ENCODE assay signal across 10 cellular contexts in the genomic region with DNA sequence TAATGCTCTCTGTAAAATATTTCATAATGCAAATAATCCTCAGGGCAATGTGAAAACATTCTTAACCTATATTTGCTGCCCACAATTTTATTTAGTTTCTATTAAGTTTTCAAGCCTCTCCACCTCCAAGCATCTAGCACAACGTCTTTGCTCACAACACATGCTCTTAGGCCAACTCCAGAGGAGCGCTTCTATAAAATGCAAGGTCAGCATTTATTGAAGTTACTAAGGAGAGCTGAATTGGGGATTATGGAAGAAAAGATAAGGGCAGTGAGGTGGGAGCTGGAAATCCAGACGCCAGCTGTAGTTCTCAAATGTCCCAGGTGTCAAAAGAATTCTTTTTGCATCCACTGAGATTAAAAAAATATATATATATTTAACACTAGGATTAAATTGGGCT. TPM values are rescaled to one million over a fixed set of nuclear protein-coding genes. Genes with fewer than 3 reads are reported as not detected.
DNase-seq lines count a peak whose midpoint lies in the region; ATAC-seq, FAIRE-seq and TF ChIP-seq lines count a peak whose summit lies in the region.
"Had no signal": no experiment of that assay in that cellular context is flagged by ENCODE, and none has a peak within 500 bp of the region (broad histone marks: within the 10 kb centered on the region; RNA-seq: fewer than 3 reads in every experiment).

No MANE protein-coding gene starts in this region.

- 62% methylated on average over 3 of the region's 3 CpGs for WGBS in prostate gland

- CTCF ChIA-PET in PC-3 (lab: Charles Lee): no interaction called here
- CTCF ChIA-PET in endothelial cell of umbilical vein (lab: Charles Lee): interaction anchor here (0.6 to 3.6 kb wide), 4 partner anchors 27 to 174 kb away, joined by 3 to 28 read pairs (median 4); no protein-coding TSS in a partner anchor

- H3K27me3 ChIP-seq in PC-3 (ENCODE audit: low read length) (no peaks in the 10 kb centered on the region), endothelial cell of umbilical vein (ENCODE audit: control insufficient read depth in 2 of 2, insufficient read depth in 2 of 2, low read length in 2 of 2) (no peaks in the 10 kb centered on the region), prostate gland (replicated peaks; ENCODE audit: insufficient read depth) (no peaks in the 10 kb centered on the region)

- H4K20me1 ChIP-seq in PC-3 (ENCODE audit: low read length) (no peaks in the 10 kb centered on the region), endothelial cell of umbilical vein (replicated peaks; ENCODE audit: control insufficient read depth, extremely low read depth, insufficient read depth, low read length) (no peaks in the 10 kb centered on the region)

- peak overlapping the region; percentile 99 for H3K4me2 ChIP-seq in PC-3 (ENCODE audit: low read length)
- H3K4me2 ChIP-seq in endothelial cell of umbilical vein (ENCODE audit: insufficient read depth, low read length): peak overlapping the region; percentile 87

- POLR2A ChIA-PET in PC-3 (lab: Charles Lee; ENCODE audit: unreplicated experiment): no interaction called here
- POLR2A ChIA-PET in endothelial cell of umbilical vein (lab: Charles Lee): no interaction called here

- H3K36me3 ChIP-seq in PC-3 (ENCODE audit: low read depth, low read length) (peaks cover 12% of the 10 kb centered on the region), endothelial cell of umbilical vein (ENCODE audit: control insufficient read depth in 2 of 2, extremely low read depth in 1 of 2, insufficient read depth in 2 of 2, low read length in 2 of 2) (peaks cover 0 to 2% of the 10 kb centered on the region in 2 experiments), prostate gland (no peaks in the 10 kb centered on the region)

- H3K9me3 ChIP-seq in PC-3 (ENCODE audit: low read length) (no peaks in the 10 kb centered on the region), endothelial cell of umbilical vein (replicated peaks; ENCODE audit: control insufficient read depth, insufficient read depth, low read length) (no peaks in the 10 kb centered on the region), prostate gland (no peaks in the 10 kb centered on the region)

- TF ChIP-seq CTCF in GM12864 (IDR thresholded peaks at IDR 0.05; ENCODE audit: low read depth, low read length, missing control alignments): no peak
- TF ChIP-seq CTCF in PC-3 (conservative IDR thresholded peaks at IDR 0.05; ENCODE audit: low read depth, low read length): no peak
- TF ChIP-seq CTCF in endothelial cell of umbilical vein (IDR thresholded peaks at IDR 0.05; ENCODE audit: extremely low read depth in 1 of 2, insufficient read depth in 1 of 2, low read depth in 1 of 2, low read length in 2 of 2): no peak
- TF ChIP-seq CTCF in prostate gland (IDR thresholded peaks at IDR 0.05): no peak

- FAIRE-seq in endothelial cell of umbilical vein (lab: Jason Lieb, UNC): no peak

- DNase-seq in GM12864 (ENCODE audit: low read depth): no peak
- peak; percentile 15 for DNase-seq in PC-3
- DNase-seq in endothelial cell of umbilical vein (ENCODE audit: low read depth, low spot score): no peak
- DNase-seq in prostate gland (ENCODE audit: low spot score): no peak
- no peak for DNase-seq in amniotic stem cell (lab: John Stamatoyannopoulos, UW)
- no peak for DNase-seq in foreskin melanocyte
- DNase-seq: NCI-H2029; stimulated activated CD4-positive, alpha-beta T cell treated with anti-CD3 and anti-CD28 coated beads, Interleukin-1b, Interleukin-23, amount 100 ng/mL, for 48 hours had no signal

- H3K9me1 ChIP-seq in endothelial cell of umbilical vein (replicated peaks; ENCODE audit: control insufficient read depth, extremely low read depth, insufficient read depth, low read length): no peaks in the 10 kb centered on the region

- no TSS peak for BruUV-seq in PC-3 (replicated peaks; lab: Mats Ljungman, UMichigan)
- BruUV-seq in endothelial cell of umbilical vein (replicated peaks; lab: Mats Ljungman, UMichigan): no TSS peak

- no peaks in the 10 kb centered on the region for H3F3A ChIP-seq in PC-3 (ENCODE audit: low read length, unreplicated experiment)

- H3K79me2 ChIP-seq in PC-3 (ENCODE audit: low read length): peaks cover 57% of the 10 kb centered on the region
- H3K79me2 ChIP-seq in endothelial cell of umbilical vein (ENCODE audit: control insufficient read depth, insufficient read depth, low read length): peaks cover 38% of the 10 kb centered on the region

- peaks cover 16% of the 10 kb centered on the region for H3K4me1 ChIP-seq in PC-3 (ENCODE audit: insufficient read depth, low read length)
- peaks cover 29% of the 10 kb centered on the region for H3K4me1 ChIP-seq in endothelial cell of umbilical vein (ENCODE audit: control insufficient read depth, extremely low read depth, insufficient read depth, low read length)
- peaks cover 4% of the 10 kb centered on the region for H3K4me1 ChIP-seq in prostate gland (replicated peaks)

- H3K9ac ChIP-seq in PC-3 (ENCODE audit: low read length): peak overlapping the region; percentile 91
- no peak overlapping the region for H3K9ac ChIP-seq in endothelial cell of umbilical vein (replicated peaks; ENCODE audit: extremely low read depth, insufficient read depth, low read length)

- H2AFZ ChIP-seq in PC-3 (ENCODE audit: low read length): no peak overlapping the region; the same call in 1 of the 2 replicates
- H2AFZ ChIP-seq in endothelial cell of umbilical vein (ENCODE audit: low read depth, low read length): no peak overlapping the region

- no peaks in the 10 kb centered on the region for H3K9me2 ChIP-seq in PC-3 (replicated peaks; ENCODE audit: low read length)

- intact Hi-C loops in PC-3 (cut with micrococcal nuclease): loop anchor here (5.0 kb wide), 1 partner anchor 324 kb away; no protein-coding TSS in a partner anchor
- intact Hi-C loops in endothelial cell of umbilical vein (cut with micrococcal nuclease): loop anchor here (5.0 kb wide), 1 partner anchor 114 kb away; no protein-coding TSS in a partner anchor
- intact Hi-C loops in prostate gland (cut with DNase I): loop anchor here (5.0 to 10.0 kb wide), 2 partner anchors 147 to 166 kb away; a partner anchor contains a TSS

- TF ChIP-seq POLR2A in endothelial cell of umbilical vein (IDR thresholded peaks at IDR 0.05; ENCODE audit: low read depth, low read length) (no peak), prostate gland (IDR thresholded peaks at IDR 0.05) (no peak)

- ATAC-seq in PC-3 (no peak), HG02970 (IDR thresholded peaks at IDR 0.05; ENCODE audit: low FRiP score, unreplicated experiment) (no peak), HG03095 (IDR thresholded peaks at IDR 0.05; ENCODE audit: unreplicated experiment) (no peak)

- H3K27ac ChIP-seq in PC-3 (ENCODE audit: low read length): no peak overlapping the region
- no peak overlapping the region for H3K27ac ChIP-seq in endothelial cell of umbilical vein (ENCODE audit: insufficient read depth, low read depth, low read length)
- no peak overlapping the region for H3K27ac ChIP-seq in prostate gland

- dilution Hi-C loops in endothelial cell of umbilical vein (cut with MboI; ENCODE audit: extremely low pct_ligation_motif_present, low sequenced_read_pairs): no loop called here

- H3K4me3 ChIP-seq in GM12864 (ENCODE audit: low read depth, low read length): peak overlapping the region; percentile 97
- peak overlapping the region; percentile 93 for H3K4me3 ChIP-seq in PC-3 (ENCODE audit: low read length)
- H3K4me3 ChIP-seq in endothelial cell of umbilical vein (replicated peaks in 1 of 3; ENCODE audit: insufficient read depth in 1 of 3, low read depth in 1 of 3, low read length in 3 of 3): peak overlapping the region in 2 of 3 experiments; percentile 23 to 81
- peak overlapping the region; percentile 76 to 90 for H3K4me3 ChIP-seq in prostate gland

TF ChIP-seq in endothelial cell of umbilical vein, 7 proteins besides CTCF, POLR2A, EP300 and RAD21 (continues in another document):
- no peak for TF ChIP-seq MYC (IDR thresholded peaks at IDR 0.05; ENCODE audit: low read depth, low read length)
- TF ChIP-seq, protein P1, sequence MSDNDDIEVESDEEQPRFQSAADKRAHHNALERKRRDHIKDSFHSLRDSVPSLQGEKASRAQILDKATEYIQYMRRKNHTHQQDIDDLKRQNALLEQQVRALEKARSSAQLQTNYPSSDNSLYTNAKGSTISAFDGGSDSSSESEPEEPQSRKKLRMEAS (IDR thresholded peaks at IDR 0.05; ENCODE audit: insufficient read depth, insufficient read length): no peak

RNA-seq across cellular contexts. Expression of a gene that starts 1.0 kb away (rescaled TPM):
- 21.3 and 24.3 TPM in 2 replicates for total RNA-seq in PC-3 (2014; rRNA removed)
- total RNA-seq in endothelial cell of umbilical vein: 24.9 and 25.9 TPM in 2 replicates
- 2.6 and 4.3 TPM in 2 replicates for polyA plus RNA-seq in endothelial cell of umbilical vein
- 5.0 TPM in 2 replicates for polyA plus RNA-seq in endothelial cell of umbilical vein (2011; cell fraction: cytosol; rRNA removed)
- polyA plus RNA-seq in endothelial cell of umbilical vein (2011; cell fraction: nucleus; rRNA removed): 4.3 and 6.3 TPM in 2 replicates
- 11.5 and 18.0 TPM in 2 replicates for polyA plus RNA-seq in endothelial cell of umbilical vein (2012)
- polyA minus RNA-seq in endothelial cell of umbilical vein: 6.6 and 9.5 TPM in 2 replicates
- 4.0 TPM for polyA minus RNA-seq in endothelial cell of umbilical vein (2011; cell fraction: cytosol; rRNA and poly(A)+ RNA removed)
- 7.1 and 10.3 TPM in 2 replicates for polyA minus RNA-seq in endothelial cell of umbilical vein (2011; cell fraction: nucleus; rRNA and poly(A)+ RNA removed)
- 10 to 100 TPM; 13.5 to 24.2 TPM for total RNA-seq in prostate gland

RNA-seq across cellular contexts. Expression of a gene that starts 1.2 kb away (rescaled TPM):
- total RNA-seq in PC-3 (2014; rRNA removed) (10.7 and 15.2 TPM in 2 replicates), endothelial cell of umbilical vein (25.5 and 27.7 TPM in 2 replicates), prostate gland (10 to 100 TPM; 15.3 to 17.5 TPM)
- polyA plus RNA-seq in endothelial cell of umbilical vein: 7.3 and 10.6 TPM in 2 replicates
- 11.6 and 11.9 TPM in 2 replicates for polyA plus RNA-seq in endothelial cell of umbilical vein (2011; cell fraction: cytosol; rRNA removed)
- polyA plus RNA-seq in endothelial cell of umbilical vein (2011; cell fraction: nucleus; rRNA removed): 5.6 and 9.8 TPM in 2 replicates
- 13.8 and 18.4 TPM in 2 replicates for polyA plus RNA-seq in endothelial cell of umbilical vein (2012)
- 18.9 and 24.6 TPM in 2 replicates for polyA minus RNA-seq in endothelial cell of umbilical vein
- 13.4 TPM for polyA minus RNA-seq in endothelial cell of umbilical vein (2011; cell fraction: cytosol; rRNA and poly(A)+ RNA removed)
- 4.8 and 10.3 TPM in 2 replicates for polyA minus RNA-seq in endothelial cell of umbilical vein (2011; cell fraction: nucleus; rRNA and poly(A)+ RNA removed)

RNA-seq across cellular contexts. Expression of a gene that starts 59.3 kb away (rescaled TPM):
- 0.11 and 1.4 TPM in 2 replicates for total RNA-seq in PC-3 (2014; rRNA removed)
- total RNA-seq in endothelial cell of umbilical vein: 0.22 and 0.44 TPM in 2 replicates
- 0.18 and 0.33 TPM in 2 replicates for polyA plus RNA-seq in endothelial cell of umbilical vein
- polyA plus RNA-seq in endothelial cell of umbilical vein (2011; cell fraction: cytosol; rRNA removed): not detected in 2 replicates
- 1.0 and 1.2 TPM in 2 replicates for polyA plus RNA-seq in endothelial cell of umbilical vein (2011; cell fraction: nucleus; rRNA removed)
- polyA plus RNA-seq in endothelial cell of umbilical vein (2012): 0.12 TPM in 1 of 2 replicates, not detected in the other
- polyA minus RNA-seq in endothelial cell of umbilical vein: 0.11 and 0.51 TPM in 2 replicates
- polyA minus RNA-seq in endothelial cell of umbilical vein (2011; cell fraction: cytosol; rRNA and poly(A)+ RNA removed): not detected
- polyA minus RNA-seq in endothelial cell of umbilical vein (2011; cell fraction: nucleus; rRNA and poly(A)+ RNA removed): 1.1 and 1.3 TPM in 2 replicates
- total RNA-seq in prostate gland: 100 to 1,000 TPM in 1 of 2 donors, 10 to 100 TPM in 1; 47.1 to 104 TPM

Comparison
In these comparisons a context has a peak if more than half of its experiments do, and no peak if none do; other contexts are left out.
1. RNA of a gene that starts 59.3 kb away (total RNA-seq): 47.1 to 104 TPM in prostate gland; 0.22 to 0.44 TPM in endothelial cell of umbilical vein and 0.11 to 1.4 TPM in PC-3; every median in the first group is over 10 times any median in the second.
2. Peak in every context shown above with its lines, with median percentiles within 50 percentile points of each other: H3K4me3 ChIP-seq.